28 cellular contexts compared by ENCODE assay signal in genomic region chr6:91827151-91827550, GRCh38.
"Had no signal": no experiment of that assay in that cellular context is flagged by ENCODE, and none has a peak within 500 bp of the region (broad histone marks: within the 10 kb centered on the region; RNA-seq: fewer than 3 reads in every experiment).

No MANE protein-coding gene starts in this region.

- H3K4me3 ChIP-seq: colonic mucosa, coronary artery, dorsolateral prefrontal cortex, esophagus muscularis mucosa, esophagus squamous epithelium, gastrocnemius medialis, heart left ventricle, heart right ventricle, hepatocyte had no signal

- FAIRE-seq: colon, endometrium, endothelial cell of umbilical vein, frontal cortex had no signal

- H3K4me1 ChIP-seq: colonic mucosa, esophagus muscularis mucosa, esophagus squamous epithelium, foreskin keratinocyte, gastrocnemius medialis, heart left ventricle, heart right ventricle had no signal

- H3K27me3 ChIP-seq: colonic mucosa, dorsolateral prefrontal cortex, esophagus muscularis mucosa, esophagus squamous epithelium, foreskin keratinocyte, gastrocnemius medialis, heart left ventricle, heart right ventricle, hepatocyte had no signal

- H3K36me3 ChIP-seq: colonic mucosa, esophagus muscularis mucosa, esophagus squamous epithelium, gastrocnemius medialis, heart left ventricle, heart right ventricle had no signal

- H2AFZ ChIP-seq: hepatocyte had no signal

- H3K79me2 ChIP-seq: hepatocyte had no signal

- ATAC-seq: effector memory CD8-positive, alpha-beta T cell; esophagus mucosa; foreskin keratinocyte; gastrocnemius medialis; heart left ventricle; heart right ventricle had no signal

- DNase-seq: colonic mucosa; cortex of kidney; dermis blood vessel endothelial cell; dorsolateral prefrontal cortex; effector CD4-positive, alpha-beta T cell; effector CD8-positive, alpha-beta T cell; effector memory CD4-positive, alpha-beta T cell; effector memory CD8-positive, alpha-beta T cell; endodermal cell; erythroblast; esophagus squamous epithelium; foreskin fibroblast; foreskin keratinocyte; foreskin melanocyte; gastrocnemius medialis; glutamatergic neuron; head of caudate nucleus; heart left ventricle; heart right ventricle had no signal

- H3K27ac ChIP-seq: colonic mucosa, coronary artery, dorsolateral prefrontal cortex, epithelial cell of prostate, esophagus muscularis mucosa, esophagus squamous epithelium, foreskin keratinocyte, gastrocnemius medialis, heart left ventricle, heart right ventricle, hepatocyte had no signal

- H3K4me2 ChIP-seq: hepatocyte had no signal

- H3K9me3 ChIP-seq: colonic mucosa, esophagus muscularis mucosa, esophagus squamous epithelium, gastrocnemius medialis, heart left ventricle, heart right ventricle had no signal
